Comparison of ENCODE assay signal across 20 cellular contexts in the genomic region with DNA sequence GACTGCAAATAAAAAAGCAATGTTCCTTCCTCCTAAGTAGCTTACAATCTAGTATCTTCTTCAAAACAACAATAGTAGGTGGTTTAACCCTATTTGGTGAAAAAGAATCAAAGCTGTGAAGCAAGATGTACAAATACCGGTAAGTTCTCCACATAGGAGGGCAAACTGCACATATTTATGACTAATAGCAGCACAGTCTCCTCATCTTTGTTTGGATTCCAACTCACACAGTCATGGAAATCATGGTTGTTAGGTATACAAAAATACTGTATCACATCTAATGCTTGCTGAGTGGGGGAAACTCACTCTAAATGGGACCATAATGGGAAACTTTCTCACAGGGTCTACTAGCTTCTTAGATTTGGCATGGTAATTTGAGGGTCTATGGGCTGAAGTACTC.
DNase-seq lines count a peak whose midpoint lies in the region; ATAC-seq, FAIRE-seq and TF ChIP-seq lines count a peak whose summit lies in the region.
"Had no signal": no experiment of that assay in that cellular context is flagged by ENCODE, and none has a peak within 500 bp of the region (broad histone marks: within the 10 kb centered on the region; RNA-seq: fewer than 3 reads in every experiment).

No MANE protein-coding gene starts in this region.

- H3K79me2 ChIP-seq in GM23248 (ENCODE audit: insufficient read depth) = peaks cover 10% of the 10 kb centered on the region; the same call in 1 of the 2 replicates
- H3K79me2 ChIP-seq: parathyroid adenoma had no signal

- no peak for ATAC-seq in HG02884 (IDR thresholded peaks at IDR 0.05; ENCODE audit: unreplicated experiment)
- ATAC-seq in HG02623 (IDR thresholded peaks at IDR 0.05; ENCODE audit: unreplicated experiment) = no peak
- ATAC-seq: activated CD4-positive, alpha-beta T cell treated with anti-CD3 and anti-CD28 coated beads for 36 hours; stimulated activated naive CD8-positive, alpha-beta T cell treated with anti-CD3 and anti-CD28 coated beads, Interleukin-15, Interleukin-2, amounts not matched to agents 100 U/mL and 50 U/mL, for 24 hours had no signal

- peaks cover 14% of the 10 kb centered on the region for H3K4me1 ChIP-seq in GM23248 (ENCODE audit: insufficient read depth)
- H3K4me1 ChIP-seq: Caco-2, parathyroid adenoma, SJCRH30 had no signal

- TF ChIP-seq CTCF in AG04449 (IDR thresholded peaks at IDR 0.05; ENCODE audit: insufficient read depth, low read length, missing control alignments) = no peak
- TF ChIP-seq CTCF in astrocyte of the cerebellum (IDR thresholded peaks at IDR 0.05; ENCODE audit: low read depth, low read length, missing control alignments) = no peak

- POLR2A ChIA-PET in AG04449 (lab: Yijun Ruan, JAX) = no interaction called here

- H3K9me3 ChIP-seq in GM23248 (ENCODE audit: low read depth) = no peaks in the 10 kb centered on the region
- H3K9me3 ChIP-seq: Caco-2, SJCRH30 had no signal

- H4K20me1 ChIP-seq in GM23248 (ENCODE audit: insufficient read depth) = no peaks in the 10 kb centered on the region

- no peak overlapping the region for H2AFZ ChIP-seq in GM23248
- H2AFZ ChIP-seq: parathyroid adenoma had no signal

- H3K4me2 ChIP-seq in GM23248 (ENCODE audit: unreplicated experiment) = peak overlapping the region; percentile 39

- H3K4me3 ChIP-seq in AG04449 (ENCODE audit: low read depth, low read length) (no peak overlapping the region), GM23248 (no peak overlapping the region), astrocyte of the cerebellum (ENCODE audit: low read depth, low read length) (no peak overlapping the region)
- H3K4me3 ChIP-seq: SJCRH30 had no signal

- H3F3A ChIP-seq in GM23248 (ENCODE audit: insufficient read depth) = peaks cover 14% of the 10 kb centered on the region; the same call in 1 of the 2 replicates

- H3K27ac ChIP-seq in GM23248 = peak overlapping the region; percentile 83
- H3K27ac ChIP-seq: parathyroid adenoma, SJCRH30 had no signal

- peak overlapping the region; percentile 33; the same call in 1 of the 2 replicates for H3K9ac ChIP-seq in GM23248
- H3K9ac ChIP-seq: parathyroid adenoma had no signal

- in situ Hi-C loops in GM23248 (cut with MboI) (no loop called here), astrocyte of the cerebellum (cut with HindIII; ENCODE audit: low sequenced_read_pairs) (no loop called here)

- no peaks in the 10 kb centered on the region for H3K9me2 ChIP-seq in GM23248 (ENCODE audit: insufficient read depth)

- no peak for FAIRE-seq in HTR-8/SVneo (lab: Jason Lieb, UNC)
- FAIRE-seq: G401.6, H1 had no signal

- no peaks in the 10 kb centered on the region for H3K36me3 ChIP-seq in GM23248 (ENCODE audit: low read depth)

- DNase-seq in AG04449 (ENCODE audit: low read depth, low spot score) (peak; percentile 56), GM23248 (peak; percentile 88), astrocyte of the cerebellum (ENCODE audit: low read depth) (peak; percentile 15), fibroblast of the conjunctiva (ENCODE audit: low read depth) (peak; percentile 30), activated gamma-delta T cell treated with Interleukin-2 at 50 U/mL for 16 hours (no peak), HTR-8/SVneo (ENCODE audit: insufficient read length, low spot score) (no peak)
- DNase-seq: activated CD4-positive, alpha-beta T cell treated with anti-CD3 and anti-CD28 coated beads for 36 hours; activated naive CD4-positive, alpha-beta T cell treated with anti-CD3 and anti-CD28 coated beads for 36 hours; Caco-2; effector memory CD4-positive, alpha-beta T cell; MM.1S; NCI-H2081; NCI-H524 treated with DMSO at 0.1 percent for 48 hours; SJCRH30; stimulated activated naive CD8-positive, alpha-beta T cell treated with anti-CD3 and anti-CD28 coated beads, Interleukin-15, Interleukin-2, amounts not matched to agents 100 U/mL and 50 U/mL, for 24 hours had no signal

- CTCF ChIA-PET in AG04449 (lab: Yijun Ruan, JAX) = no interaction called here

- H3K27me3 ChIP-seq in GM23248 (replicated peaks; ENCODE audit: insufficient read depth) = no peaks in the 10 kb centered on the region
- H3K27me3 ChIP-seq: SJCRH30 had no signal

- 6 to 8% methylated on average over 1 of the region's 1 CpG for WGBS in GM23248 (ENCODE audit: low coverage in 1 of 2, low lambda C conversion rate in 2 of 2, missing lambda C conversion rate in 2 of 2), 2 experiments

Comparison
In these comparisons a context has a peak if more than half of its experiments do, and no peak if none do; other contexts are left out.
1. DNase-seq: peak in AG04449 (single experiment), GM23248 (single experiment), astrocyte of the cerebellum (single experiment) and fibroblast of the conjunctiva (single experiment); none in activated gamma-delta T cell treated with Interleukin-2 at 50 U/mL for 16 hours (single experiment) and HTR-8/SVneo (single experiment).